ENCODE assay signal across 22 cellular contexts in genomic region chr11:118807800-118808778, GRCh38.
"Had no signal": no experiment of that assay in that cellular context is flagged by ENCODE, and none has a peak within 500 bp of the region (broad histone marks: within the 10 kb centered on the region; RNA-seq: fewer than 3 reads in every experiment).

No MANE protein-coding gene starts in this region.

- H3K4me3 ChIP-seq: mucosa of descending colon, pancreas, sigmoid colon, tibial nerve had no signal

- H3K27ac Mint-ChIP-seq: activated CD4-positive, alpha-beta T cell treated with anti-CD3 and anti-CD28 coated beads, Interleukin-2, amount 10 ng/mL, durations not matched to agents 24 days and 14 days; effector memory CD8-positive, alpha-beta T cell; natural killer cell treated with Interleukin-12 subunit alpha and Interleukin-12 subunit beta and Interleukin-15 and Interleukin-18, amount 100 ng/mL, for 72 hours; WTC11 had no signal

- H3K4me1 ChIP-seq: sigmoid colon, tibial nerve had no signal

- H3K4me3 Mint-ChIP-seq: activated CD4-positive, alpha-beta T cell treated with anti-CD3 and anti-CD28 coated beads, Interleukin-2, amount 10 ng/mL, durations not matched to agents 24 days and 14 days; effector memory CD8-positive, alpha-beta T cell; immature natural killer cell; natural killer cell treated with Interleukin-12 subunit alpha and Interleukin-12 subunit beta and Interleukin-15 and Interleukin-18, amount 100 ng/mL, for 72 hours; WTC11 had no signal

- H3K27ac ChIP-seq: neutrophil, pancreas, sigmoid colon, tibial nerve had no signal

- DNase-seq: activated CD4-positive, alpha-beta T cell treated with anti-CD3 and anti-CD28 coated beads, Interleukin-2, amount 10 ng/mL, durations not matched to agents 24 days and 14 days; activated CD8-positive, alpha-beta memory T cell treated with anti-CD3 and anti-CD28 coated beads for 24 hours; activated CD8-positive, alpha-beta memory T cell treated with anti-CD3 and anti-CD28 coated beads, Interleukin-2, amount 50 U/mL, for 48 hours; activated effector memory CD4-positive, alpha-beta T cell treated with Interleukin-2 at 50 U/mL for 16 hours; activated naive CD4-positive, alpha-beta T cell treated with anti-CD3 and anti-CD28 coated beads, Interleukin-2, amount 50 U/mL, for 16 hours; activated T-cell treated with anti-CD3 and anti-CD28 coated beads, Interleukin-2, amount 50 U/mL, for 48 hours; amygdala; effector memory CD8-positive, alpha-beta T cell; immature natural killer cell; kidney glomerular epithelial cell; left ventricle myocardium superior; mesenchymal stem cell; mucosa of descending colon; pancreas; sigmoid colon; stimulated activated CD4-positive, alpha-beta T cell treated with anti-CD3 and anti-CD28 coated beads, Interleukin-4, amount 100 ng/mL, for 24 hours; stimulated activated naive CD4-positive, alpha-beta T cell had no signal

- FAIRE-seq: pancreas, urothelium cell line had no signal

- H3K9me3 ChIP-seq: mucosa of descending colon, neutrophil, pancreas, sigmoid colon, tibial nerve had no signal

- H3K4me1 Mint-ChIP-seq: activated CD4-positive, alpha-beta T cell treated with anti-CD3 and anti-CD28 coated beads, Interleukin-2, amount 10 ng/mL, durations not matched to agents 24 days and 14 days; immature natural killer cell; WTC11 had no signal

- H3K36me3 Mint-ChIP-seq: immature natural killer cell; natural killer cell treated with Interleukin-12 subunit alpha and Interleukin-12 subunit beta and Interleukin-15 and Interleukin-18, amount 100 ng/mL, for 72 hours; WTC11 had no signal

- H3K9me3 Mint-ChIP-seq: activated CD4-positive, alpha-beta T cell treated with anti-CD3 and anti-CD28 coated beads, Interleukin-2, amount 10 ng/mL, durations not matched to agents 24 days and 14 days; effector memory CD8-positive, alpha-beta T cell; immature natural killer cell; natural killer cell treated with Interleukin-12 subunit alpha and Interleukin-12 subunit beta and Interleukin-15 and Interleukin-18, amount 100 ng/mL, for 72 hours had no signal

- H3K36me3 ChIP-seq: neutrophil, pancreas, sigmoid colon, tibial nerve had no signal

- ATAC-seq: effector memory CD8-positive, alpha-beta T cell; left ventricle myocardium superior; mucosa of descending colon; natural killer cell treated with Interleukin-12 subunit alpha and Interleukin-12 subunit beta and Interleukin-15 and Interleukin-18, amount 100 ng/mL, for 72 hours; pancreas; WTC11 had no signal

- H3K27me3 ChIP-seq: pancreas, sigmoid colon, tibial nerve had no signal
